ENCODE assay signal across 8 cellular contexts in the genomic region with DNA sequence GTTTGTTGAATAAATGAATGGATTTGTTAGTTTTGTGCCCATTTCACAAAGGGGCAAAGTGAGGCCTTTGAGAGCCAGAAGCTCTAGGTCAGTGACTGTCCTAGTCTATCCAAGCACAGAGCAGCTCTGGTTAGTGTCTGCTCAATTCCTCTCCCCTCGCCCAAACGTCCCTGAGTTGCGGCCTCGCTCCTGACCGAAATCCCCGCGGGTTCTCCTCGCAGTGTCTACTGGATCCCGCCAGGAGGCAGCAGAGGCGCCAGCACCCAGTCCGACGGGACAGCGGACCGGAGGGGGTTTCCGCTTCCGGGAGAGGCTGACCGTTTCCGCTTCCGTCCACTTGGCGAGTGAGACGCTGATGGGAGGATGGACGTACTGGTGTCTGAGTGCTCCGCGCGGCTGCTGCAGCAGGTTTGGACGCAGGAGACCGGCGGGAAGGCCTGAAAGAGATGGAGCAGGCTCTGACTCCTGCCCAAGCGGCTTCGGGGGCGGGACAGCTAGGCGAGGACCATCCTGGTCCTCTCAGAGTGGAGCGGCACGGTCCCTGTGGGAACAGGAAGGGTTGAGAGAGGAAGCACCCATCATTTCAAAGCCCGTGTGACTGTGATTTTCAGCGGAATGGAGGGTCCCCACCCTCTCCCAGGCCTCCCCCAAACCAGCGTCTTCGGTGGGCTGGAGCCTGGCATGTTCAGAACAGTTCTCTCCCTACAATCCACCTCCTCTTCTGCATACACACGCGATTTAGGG. TPM values are rescaled to one million over a fixed set of nuclear protein-coding genes. Genes with fewer than 3 reads are reported as not detected.
DNase-seq lines count a peak whose midpoint lies in the region; ATAC-seq and TF ChIP-seq lines count a peak whose summit lies in the region.

RARS1 (plus strand) TSS at position 336 of the 744 bp plus-strand sequence; CDS start at position 364, 28 bp downstream.

- no peaks in the 10 kb centered on the region for H3K9me3 ChIP-seq in OCI-LY1 (ENCODE audit: low read length)

- H3K27ac ChIP-seq in OCI-LY1 (ENCODE audit: low read depth, low read length, poor library complexity, severe bottlenecking), result no peak within 1 kb of the TSS

- H3K4me3 Mint-ChIP-seq in endothelial cell (ENCODE audit: unreplicated experiment) (peak within 1 kb of the TSS; percentile 99), mesothelial cell of epicardium (peak within 1 kb of the TSS; percentile 100)

- peak within 1 kb of the TSS; percentile 92 for H3K27ac Mint-ChIP-seq in endothelial cell (ENCODE audit: unreplicated experiment)
- peak within 1 kb of the TSS; percentile 94 for H3K27ac Mint-ChIP-seq in mesothelial cell of epicardium

- peaks cover 17% of the 10 kb centered on the region for H3K4me1 ChIP-seq in OCI-LY1 (ENCODE audit: insufficient read depth, low read length, severe bottlenecking)

- no peaks in the 10 kb centered on the region for H3K9me3 Mint-ChIP-seq in endothelial cell (ENCODE audit: unreplicated experiment)
- no peaks in the 10 kb centered on the region for H3K9me3 Mint-ChIP-seq in mesothelial cell of epicardium

- H3K4me2 ChIP-seq in OCI-LY1 (ENCODE audit: low read length), result peak within 1 kb of the TSS; percentile 79

- no peaks in the 10 kb centered on the region for H4K20me1 ChIP-seq in OCI-LY1 (ENCODE audit: insufficient read depth, low read length)

- H3K4me1 Mint-ChIP-seq in endothelial cell (ENCODE audit: unreplicated experiment), result peaks cover 12% of the 10 kb centered on the region
- peaks cover 19% of the 10 kb centered on the region for H3K4me1 Mint-ChIP-seq in mesothelial cell of epicardium

- peaks cover 12% of the 10 kb centered on the region for H3K36me3 Mint-ChIP-seq in endothelial cell (ENCODE audit: low read depth, unreplicated experiment)
- peaks cover 17% of the 10 kb centered on the region for H3K36me3 Mint-ChIP-seq in mesothelial cell of epicardium

- peak; percentile 94 for ATAC-seq in GM21515 (IDR thresholded peaks at IDR 0.05; ENCODE audit: unreplicated experiment)

- peak within 1 kb of the TSS; percentile 97 for H2AFZ ChIP-seq in OCI-LY1 (ENCODE audit: low read length)

- peak within 1 kb of the TSS; percentile 99 for H3K4me3 ChIP-seq in OCI-LY1 (ENCODE audit: low read depth, low read length, poor library complexity, severe bottlenecking)

- no peaks in the 10 kb centered on the region for H3K79me2 ChIP-seq in OCI-LY1 (ENCODE audit: insufficient read depth, low read length)

- TF ChIP-seq CTCF in OCI-LY1 (IDR thresholded peaks at IDR 0.05; ENCODE audit: low read length) (peak; percentile 94), endothelial cell (IDR thresholded peaks at IDR 0.05; ENCODE audit: unreplicated experiment) (peak; percentile 87), mesothelial cell of epicardium (IDR thresholded peaks at IDR 0.05; ENCODE audit: unreplicated experiment) (peak; percentile 87)

- H3K9ac ChIP-seq in OCI-LY1 (ENCODE audit: low read length), result peak within 1 kb of the TSS; percentile 86

- no peaks in the 10 kb centered on the region for H3K27me3 ChIP-seq in OCI-LY1 (ENCODE audit: insufficient read depth, low read length)

- H3K27me3 Mint-ChIP-seq in endothelial cell (ENCODE audit: unreplicated experiment) (no peaks in the 10 kb centered on the region), mesothelial cell of epicardium (ENCODE audit: low read depth) (no peaks in the 10 kb centered on the region)

- H3F3A ChIP-seq in OCI-LY1 (ENCODE audit: insufficient read depth, low read length), result no peaks in the 10 kb centered on the region

- no peaks in the 10 kb centered on the region for H3K9me2 ChIP-seq in OCI-LY1 (ENCODE audit: low read depth, low read length)

- peaks cover 33% of the 10 kb centered on the region for H3K36me3 ChIP-seq in OCI-LY1 (ENCODE audit: insufficient read depth, low read length)

- peak; percentile 90 for DNase-seq in DMS114 treated with DMSO at 0.1 percent for 48 hours (lab: John Stamatoyannopoulos, UW; ENCODE audit: unreplicated experiment)
- peak; percentile 92 for DNase-seq in HuH-7 (ENCODE audit: low spot score)
- DNase-seq in activated CD8-positive, alpha-beta memory T cell treated with anti-CD3 and anti-CD28 coated beads, Interleukin-2, amount 50 U/mL, for 48 hours, result peak; percentile 93
- DNase-seq in endothelial cell (ENCODE audit: low spot score), result peak; percentile 96
- DNase-seq in mesothelial cell of epicardium (ENCODE audit: low spot score in 2 of 2, unreplicated experiment in 2 of 2), result peak; percentile 87 to 93
- peak; percentile 85 to 87 for DNase-seq in stimulated activated CD8-positive, alpha-beta memory T cell treated with anti-CD3 and anti-CD28 coated beads, Interleukin-15, amount 100 ng/mL, for 48 hours (ENCODE audit: low read depth in 2 of 2)

RNA-seq across cellular contexts. Expression of gene RARS1, which starts in this region (rescaled TPM):
- total RNA-seq in endothelial cell (ENCODE audit: unreplicated experiment) (88.5 TPM), mesothelial cell of epicardium (93.9 to 104 TPM (median 98.2 TPM) in 3 replicates)
